In the genomic region with DNA sequence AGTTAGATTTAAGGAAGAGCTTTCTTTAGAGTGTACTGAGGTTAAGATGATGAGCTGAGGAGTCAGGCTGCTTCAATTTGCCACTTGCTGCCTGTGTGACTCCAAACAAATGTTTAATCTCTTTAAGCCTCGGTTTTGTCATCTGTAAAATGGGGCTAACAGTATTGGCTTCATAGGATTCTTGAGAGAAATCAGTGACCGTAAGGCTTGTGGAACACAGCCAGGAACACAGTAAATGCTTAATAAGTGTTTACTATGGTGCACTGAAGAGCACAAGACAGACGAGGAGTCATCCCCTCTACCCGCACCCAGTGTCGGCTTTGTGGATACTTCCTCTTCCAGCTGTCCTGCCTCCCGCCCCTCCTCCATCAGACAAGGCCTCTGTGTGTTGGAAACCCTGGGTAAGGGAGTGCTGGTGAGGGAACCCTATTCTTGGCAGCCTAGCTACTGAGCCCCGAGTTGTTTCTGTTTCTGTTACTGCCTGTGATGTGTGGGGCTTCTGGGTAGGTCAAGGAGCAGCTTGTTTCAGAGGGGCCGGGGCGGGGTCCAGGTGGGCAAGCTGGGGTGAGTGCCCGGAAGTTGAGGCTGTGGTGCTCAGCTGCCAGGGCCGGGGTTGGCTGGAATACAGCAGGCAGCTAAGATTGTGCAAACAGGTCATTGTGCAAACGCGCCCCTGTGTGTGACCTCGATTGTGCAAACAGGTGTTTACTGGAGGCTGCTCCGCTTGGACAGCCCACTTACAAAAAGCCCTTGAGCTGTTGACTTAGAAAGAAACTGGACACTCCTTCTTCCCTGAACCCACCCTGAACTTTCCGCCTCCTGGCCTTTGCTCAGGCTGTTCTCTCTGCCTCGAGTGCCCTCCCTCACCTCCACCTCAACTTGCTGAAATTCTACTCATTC, we compare ENCODE assay signal across 1 cellular context.
TF ChIP-seq lines count a peak whose summit lies in the region.

No MANE protein-coding gene starts in this region.

TF ChIP-seq in K562, 482 proteins besides CTCF, POLR2A, EP300 and RAD21 (continued from another document):
- TF ChIP-seq, protein P1, sequence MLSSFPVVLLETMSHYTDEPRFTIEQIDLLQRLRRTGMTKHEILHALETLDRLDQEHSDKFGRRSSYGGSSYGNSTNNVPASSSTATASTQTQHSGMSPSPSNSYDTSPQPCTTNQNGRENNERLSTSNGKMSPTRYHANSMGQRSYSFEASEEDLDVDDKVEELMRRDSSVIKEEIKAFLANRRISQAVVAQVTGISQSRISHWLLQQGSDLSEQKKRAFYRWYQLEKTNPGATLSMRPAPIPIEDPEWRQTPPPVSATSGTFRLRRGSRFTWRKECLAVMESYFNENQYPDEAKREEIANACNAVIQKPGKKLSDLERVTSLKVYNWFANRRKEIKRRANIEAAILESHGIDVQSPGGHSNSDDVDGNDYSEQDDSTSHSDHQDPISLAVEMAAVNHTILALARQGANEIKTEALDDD (IDR thresholded peaks at IDR 0.05), result no peak
- TF ChIP-seq, protein P2, sequence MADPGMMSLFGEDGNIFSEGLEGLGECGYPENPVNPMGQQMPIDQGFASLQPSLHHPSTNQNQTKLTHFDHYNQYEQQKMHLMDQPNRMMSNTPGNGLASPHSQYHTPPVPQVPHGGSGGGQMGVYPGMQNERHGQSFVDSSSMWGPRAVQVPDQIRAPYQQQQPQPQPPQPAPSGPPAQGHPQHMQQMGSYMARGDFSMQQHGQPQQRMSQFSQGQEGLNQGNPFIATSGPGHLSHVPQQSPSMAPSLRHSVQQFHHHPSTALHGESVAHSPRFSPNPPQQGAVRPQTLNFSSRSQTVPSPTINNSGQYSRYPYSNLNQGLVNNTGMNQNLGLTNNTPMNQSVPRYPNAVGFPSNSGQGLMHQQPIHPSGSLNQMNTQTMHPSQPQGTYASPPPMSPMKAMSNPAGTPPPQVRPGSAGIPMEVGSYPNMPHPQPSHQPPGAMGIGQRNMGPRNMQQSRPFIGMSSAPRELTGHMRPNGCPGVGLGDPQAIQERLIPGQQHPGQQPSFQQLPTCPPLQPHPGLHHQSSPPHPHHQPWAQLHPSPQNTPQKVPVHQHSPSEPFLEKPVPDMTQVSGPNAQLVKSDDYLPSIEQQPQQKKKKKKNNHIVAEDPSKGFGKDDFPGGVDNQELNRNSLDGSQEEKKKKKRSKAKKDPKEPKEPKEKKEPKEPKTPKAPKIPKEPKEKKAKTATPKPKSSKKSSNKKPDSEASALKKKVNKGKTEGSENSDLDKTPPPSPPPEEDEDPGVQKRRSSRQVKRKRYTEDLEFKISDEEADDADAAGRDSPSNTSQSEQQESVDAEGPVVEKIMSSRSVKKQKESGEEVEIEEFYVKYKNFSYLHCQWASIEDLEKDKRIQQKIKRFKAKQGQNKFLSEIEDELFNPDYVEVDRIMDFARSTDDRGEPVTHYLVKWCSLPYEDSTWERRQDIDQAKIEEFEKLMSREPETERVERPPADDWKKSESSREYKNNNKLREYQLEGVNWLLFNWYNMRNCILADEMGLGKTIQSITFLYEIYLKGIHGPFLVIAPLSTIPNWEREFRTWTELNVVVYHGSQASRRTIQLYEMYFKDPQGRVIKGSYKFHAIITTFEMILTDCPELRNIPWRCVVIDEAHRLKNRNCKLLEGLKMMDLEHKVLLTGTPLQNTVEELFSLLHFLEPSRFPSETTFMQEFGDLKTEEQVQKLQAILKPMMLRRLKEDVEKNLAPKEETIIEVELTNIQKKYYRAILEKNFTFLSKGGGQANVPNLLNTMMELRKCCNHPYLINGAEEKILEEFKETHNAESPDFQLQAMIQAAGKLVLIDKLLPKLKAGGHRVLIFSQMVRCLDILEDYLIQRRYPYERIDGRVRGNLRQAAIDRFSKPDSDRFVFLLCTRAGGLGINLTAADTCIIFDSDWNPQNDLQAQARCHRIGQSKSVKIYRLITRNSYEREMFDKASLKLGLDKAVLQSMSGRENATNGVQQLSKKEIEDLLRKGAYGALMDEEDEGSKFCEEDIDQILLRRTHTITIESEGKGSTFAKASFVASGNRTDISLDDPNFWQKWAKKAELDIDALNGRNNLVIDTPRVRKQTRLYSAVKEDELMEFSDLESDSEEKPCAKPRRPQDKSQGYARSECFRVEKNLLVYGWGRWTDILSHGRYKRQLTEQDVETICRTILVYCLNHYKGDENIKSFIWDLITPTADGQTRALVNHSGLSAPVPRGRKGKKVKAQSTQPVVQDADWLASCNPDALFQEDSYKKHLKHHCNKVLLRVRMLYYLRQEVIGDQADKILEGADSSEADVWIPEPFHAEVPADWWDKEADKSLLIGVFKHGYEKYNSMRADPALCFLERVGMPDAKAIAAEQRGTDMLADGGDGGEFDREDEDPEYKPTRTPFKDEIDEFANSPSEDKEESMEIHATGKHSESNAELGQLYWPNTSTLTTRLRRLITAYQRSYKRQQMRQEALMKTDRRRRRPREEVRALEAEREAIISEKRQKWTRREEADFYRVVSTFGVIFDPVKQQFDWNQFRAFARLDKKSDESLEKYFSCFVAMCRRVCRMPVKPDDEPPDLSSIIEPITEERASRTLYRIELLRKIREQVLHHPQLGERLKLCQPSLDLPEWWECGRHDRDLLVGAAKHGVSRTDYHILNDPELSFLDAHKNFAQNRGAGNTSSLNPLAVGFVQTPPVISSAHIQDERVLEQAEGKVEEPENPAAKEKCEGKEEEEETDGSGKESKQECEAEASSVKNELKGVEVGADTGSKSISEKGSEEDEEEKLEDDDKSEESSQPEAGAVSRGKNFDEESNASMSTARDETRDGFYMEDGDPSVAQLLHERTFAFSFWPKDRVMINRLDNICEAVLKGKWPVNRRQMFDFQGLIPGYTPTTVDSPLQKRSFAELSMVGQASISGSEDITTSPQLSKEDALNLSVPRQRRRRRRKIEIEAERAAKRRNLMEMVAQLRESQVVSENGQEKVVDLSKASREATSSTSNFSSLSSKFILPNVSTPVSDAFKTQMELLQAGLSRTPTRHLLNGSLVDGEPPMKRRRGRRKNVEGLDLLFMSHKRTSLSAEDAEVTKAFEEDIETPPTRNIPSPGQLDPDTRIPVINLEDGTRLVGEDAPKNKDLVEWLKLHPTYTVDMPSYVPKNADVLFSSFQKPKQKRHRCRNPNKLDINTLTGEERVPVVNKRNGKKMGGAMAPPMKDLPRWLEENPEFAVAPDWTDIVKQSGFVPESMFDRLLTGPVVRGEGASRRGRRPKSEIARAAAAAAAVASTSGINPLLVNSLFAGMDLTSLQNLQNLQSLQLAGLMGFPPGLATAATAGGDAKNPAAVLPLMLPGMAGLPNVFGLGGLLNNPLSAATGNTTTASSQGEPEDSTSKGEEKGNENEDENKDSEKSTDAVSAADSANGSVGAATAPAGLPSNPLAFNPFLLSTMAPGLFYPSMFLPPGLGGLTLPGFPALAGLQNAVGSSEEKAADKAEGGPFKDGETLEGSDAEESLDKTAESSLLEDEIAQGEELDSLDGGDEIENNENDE (IDR thresholded peaks at IDR 0.05; ENCODE audit: low read depth, low read length), result no peak
- TF ChIP-seq ELF4 (CRISPR knock-in tag; IDR thresholded peaks at IDR 0.05) (no peak), CC2D1A (IDR thresholded peaks at IDR 0.05) (peak; percentile 61; the same call in 1 of the 2 replicates), HDGF (IDR thresholded peaks at IDR 0.05) (no peak), PTTG1 (tag; IDR thresholded peaks at IDR 0.05; ENCODE audit: low read depth) (no peak)
- TF ChIP-seq, protein P3, sequence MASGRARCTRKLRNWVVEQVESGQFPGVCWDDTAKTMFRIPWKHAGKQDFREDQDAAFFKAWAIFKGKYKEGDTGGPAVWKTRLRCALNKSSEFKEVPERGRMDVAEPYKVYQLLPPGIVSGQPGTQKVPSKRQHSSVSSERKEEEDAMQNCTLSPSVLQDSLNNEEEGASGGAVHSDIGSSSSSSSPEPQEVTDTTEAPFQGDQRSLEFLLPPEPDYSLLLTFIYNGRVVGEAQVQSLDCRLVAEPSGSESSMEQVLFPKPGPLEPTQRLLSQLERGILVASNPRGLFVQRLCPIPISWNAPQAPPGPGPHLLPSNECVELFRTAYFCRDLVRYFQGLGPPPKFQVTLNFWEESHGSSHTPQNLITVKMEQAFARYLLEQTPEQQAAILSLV (tag; IDR thresholded peaks at IDR 0.05), result no peak
- TF ChIP-seq, protein P4, sequence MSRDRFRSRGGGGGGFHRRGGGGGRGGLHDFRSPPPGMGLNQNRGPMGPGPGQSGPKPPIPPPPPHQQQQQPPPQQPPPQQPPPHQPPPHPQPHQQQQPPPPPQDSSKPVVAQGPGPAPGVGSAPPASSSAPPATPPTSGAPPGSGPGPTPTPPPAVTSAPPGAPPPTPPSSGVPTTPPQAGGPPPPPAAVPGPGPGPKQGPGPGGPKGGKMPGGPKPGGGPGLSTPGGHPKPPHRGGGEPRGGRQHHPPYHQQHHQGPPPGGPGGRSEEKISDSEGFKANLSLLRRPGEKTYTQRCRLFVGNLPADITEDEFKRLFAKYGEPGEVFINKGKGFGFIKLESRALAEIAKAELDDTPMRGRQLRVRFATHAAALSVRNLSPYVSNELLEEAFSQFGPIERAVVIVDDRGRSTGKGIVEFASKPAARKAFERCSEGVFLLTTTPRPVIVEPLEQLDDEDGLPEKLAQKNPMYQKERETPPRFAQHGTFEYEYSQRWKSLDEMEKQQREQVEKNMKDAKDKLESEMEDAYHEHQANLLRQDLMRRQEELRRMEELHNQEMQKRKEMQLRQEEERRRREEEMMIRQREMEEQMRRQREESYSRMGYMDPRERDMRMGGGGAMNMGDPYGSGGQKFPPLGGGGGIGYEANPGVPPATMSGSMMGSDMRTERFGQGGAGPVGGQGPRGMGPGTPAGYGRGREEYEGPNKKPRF (IDR thresholded peaks at IDR 0.05; ENCODE audit: low read depth, low read length), result no peak
